In the genomic region with DNA sequence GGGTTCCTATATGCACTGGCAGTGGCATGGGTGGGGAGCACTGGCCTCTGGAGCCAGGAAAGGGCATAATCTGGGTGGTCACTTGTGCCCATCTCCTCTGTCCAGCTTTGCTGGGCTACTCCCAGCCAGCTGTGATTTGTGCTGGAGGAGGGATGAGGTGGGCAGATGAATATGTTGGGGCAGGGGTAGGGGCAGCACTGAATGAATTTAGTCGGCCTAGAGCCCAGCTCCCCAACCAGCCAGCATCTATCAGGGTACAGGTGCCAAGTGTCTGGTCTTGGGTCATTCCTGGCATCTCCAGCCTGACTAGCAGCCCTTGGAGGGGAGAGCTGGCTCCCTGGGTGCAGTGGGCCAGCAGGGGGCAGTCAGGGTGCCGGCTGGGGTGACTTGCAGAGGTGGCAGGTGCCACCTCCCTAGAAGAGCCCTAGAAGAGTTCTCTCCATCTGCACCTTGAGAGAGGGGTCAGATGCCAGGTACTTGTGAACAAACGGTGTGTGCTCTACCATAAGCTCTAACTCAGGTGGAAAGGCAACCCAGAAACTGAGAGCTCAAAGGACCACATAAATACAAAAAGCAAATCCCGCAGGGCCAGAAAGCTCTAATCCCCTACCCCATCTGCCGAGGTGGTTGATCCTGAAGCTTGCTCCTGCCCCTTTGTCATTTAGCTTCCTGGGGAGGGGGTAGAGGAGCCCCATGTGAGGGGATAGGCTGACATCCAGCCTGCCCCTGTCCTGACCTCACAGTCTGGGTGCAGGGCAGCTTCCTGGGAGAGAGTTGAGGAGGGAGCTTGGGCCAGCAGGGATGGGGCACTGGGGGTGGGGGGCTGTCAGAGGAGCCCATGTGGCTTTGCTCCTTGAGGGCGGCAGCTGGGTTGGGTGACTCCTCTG, we compare ENCODE assay signal across 9 cellular contexts. TPM values are rescaled to one million over a fixed set of nuclear protein-coding genes. Genes with fewer than 3 reads are reported as not detected.
DNase-seq lines count a peak whose midpoint lies in the region; ATAC-seq and TF ChIP-seq lines count a peak whose summit lies in the region.
"Had no signal": no experiment of that assay in that cellular context is flagged by ENCODE, and none has a peak within 500 bp of the region (broad histone marks: within the 10 kb centered on the region; RNA-seq: fewer than 3 reads in every experiment).

No MANE protein-coding gene starts in this region.

- ATAC-seq in foreskin keratinocyte (no peak), sciatic nerve (peak; percentile 32), GM19455 (IDR thresholded peaks at IDR 0.05; ENCODE audit: unreplicated experiment) (no peak), GM21526 (IDR thresholded peaks at IDR 0.05; ENCODE audit: low FRiP score, unreplicated experiment) (no peak)

- H3K27ac ChIP-seq in foreskin keratinocyte: no peak overlapping the region
- H3K27ac ChIP-seq: neutrophil had no signal

- intact Hi-C loops in sciatic nerve (cut with DNase I): loop anchor here (5.0 kb wide), 2 partner anchors 103 to 523 kb away; no protein-coding TSS in a partner anchor

- H3K4me1 ChIP-seq in foreskin keratinocyte: no peaks in the 10 kb centered on the region

- H3K27me3 ChIP-seq in foreskin keratinocyte: peaks cover 68% of the 10 kb centered on the region

- DNase-seq in activated CD8-positive, alpha-beta memory T cell treated with anti-CD3 and anti-CD28 coated beads for 24 hours: peak; percentile 64
- DNase-seq in activated CD8-positive, alpha-beta memory T cell treated with anti-CD3 and anti-CD28 coated beads, Interleukin-2, amount 50 U/mL, for 4 hours: no peak
- peak; percentile 55 for DNase-seq in RPMI8226
- DNase-seq in foreskin keratinocyte: no peak
- DNase-seq in sciatic nerve (ENCODE audit: low spot score): no peak
- no peak for DNase-seq in NCI-H2081 treated with DMSO at 0.1 percent for 48 hours (lab: John Stamatoyannopoulos, UW)

- TF ChIP-seq CTCF in foreskin keratinocyte (conservative IDR thresholded peaks at IDR 0.05): peak; percentile 56

RNA-seq across cellular contexts. Expression of a gene that starts 2.2 kb away (rescaled TPM):
- total RNA-seq in foreskin keratinocyte: 0.03 and 0.04 TPM in 2 replicates
- 0.04 and 0.11 TPM in 2 replicates for polyA plus RNA-seq in foreskin keratinocyte
- total RNA-seq in sciatic nerve: 52.5 TPM

Comparison
In these comparisons a context has a peak if more than half of its experiments do, and no peak if none do; other contexts are left out.
1. DNase-seq: peak in activated CD8-positive, alpha-beta memory T cell treated with anti-CD3 and anti-CD28 coated beads for 24 hours (single experiment) and RPMI8226 (single experiment); none in activated CD8-positive, alpha-beta memory T cell treated with anti-CD3 and anti-CD28 coated beads, Interleukin-2, amount 50 U/mL, for 4 hours (single experiment), foreskin keratinocyte (0 of 2), sciatic nerve (single experiment) and NCI-H2081 treated with DMSO at 0.1 percent for 48 hours (single experiment).
2. RNA of a gene that starts 2.2 kb away (total RNA-seq): 52.5 TPM in sciatic nerve (single experiment); 0.03 to 0.04 TPM in foreskin keratinocyte; every median in the first group is over 10 times any median in the second.